In genomic region chr1:204483791-204484190, GRCh38 we compare ENCODE assay signal across 1 cellular context.
TF ChIP-seq lines count a peak whose summit lies in the region.

No MANE protein-coding gene starts in this region.

TF ChIP-seq in SK-N-SH treated with all-trans-retinoic acid at 6 μM for 48 hours, 23 proteins besides CTCF, POLR2A, EP300 and RAD21 (continued from another document):
- TF ChIP-seq TSHZ2 (CRISPR knock-in tag; IDR thresholded peaks at IDR 0.05) = no peak
- no peak for TF ChIP-seq BACH2 (CRISPR knock-in tag; IDR thresholded peaks at IDR 0.05; ENCODE audit: borderline replicate concordance)
- TF ChIP-seq, protein P1, sequence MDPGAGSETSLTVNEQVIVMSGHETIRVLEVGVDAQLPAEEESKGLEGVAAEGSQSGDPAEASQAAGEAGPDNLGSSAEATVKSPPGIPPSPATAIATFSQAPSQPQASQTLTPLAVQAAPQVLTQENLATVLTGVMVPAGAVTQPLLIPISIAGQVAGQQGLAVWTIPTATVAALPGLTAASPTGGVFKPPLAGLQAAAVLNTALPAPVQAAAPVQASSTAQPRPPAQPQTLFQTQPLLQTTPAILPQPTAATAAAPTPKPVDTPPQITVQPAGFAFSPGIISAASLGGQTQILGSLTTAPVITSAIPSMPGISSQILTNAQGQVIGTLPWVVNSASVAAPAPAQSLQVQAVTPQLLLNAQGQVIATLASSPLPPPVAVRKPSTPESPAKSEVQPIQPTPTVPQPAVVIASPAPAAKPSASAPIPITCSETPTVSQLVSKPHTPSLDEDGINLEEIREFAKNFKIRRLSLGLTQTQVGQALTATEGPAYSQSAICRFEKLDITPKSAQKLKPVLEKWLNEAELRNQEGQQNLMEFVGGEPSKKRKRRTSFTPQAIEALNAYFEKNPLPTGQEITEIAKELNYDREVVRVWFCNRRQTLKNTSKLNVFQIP (CRISPR knock-in tag; IDR thresholded peaks at IDR 0.05; ENCODE audit: borderline replicate concordance, low read depth) = no peak
